In genomic region chr10:3780056-3780765, GRCh38 we compare ENCODE assay signal across 8 cellular contexts. TPM values are rescaled to one million over a fixed set of nuclear protein-coding genes. Genes with fewer than 3 reads are reported as not detected.
A peak's percentile ranks its signal among the peaks of the same experiment; 100 is the strongest.
DNase-seq lines count a peak whose midpoint lies in the region; ATAC-seq and TF ChIP-seq lines count a peak whose summit lies in the region.

No MANE protein-coding gene starts in this region.

- ATAC-seq in lower lobe of right lung: no peak

- peaks cover 71% of the 10 kb centered on the region for H3K4me1 ChIP-seq in lower lobe of right lung

- TF ChIP-seq CTCF in brain (conservative IDR thresholded peaks at IDR 0.05): no peak
- TF ChIP-seq CTCF in lower lobe of right lung (IDR thresholded peaks at IDR 0.05): no peak
- TF ChIP-seq CTCF in type B pancreatic cell (conservative IDR thresholded peaks at IDR 0.05): no peak

- intact Hi-C loops in lower lobe of right lung (cut with DNase I): no loop called here

- H3K9me3 Mint-ChIP-seq in brain (peaks cover 0 to 6% (median 0%) of the 10 kb centered on the region in 5 experiments), type B pancreatic cell (no peaks in the 10 kb centered on the region)

- no peaks in the 10 kb centered on the region for H3K27me3 ChIP-seq in lower lobe of right lung (ENCODE audit: low read depth)

- H3K27me3 Mint-ChIP-seq in brain (peaks cover 20% of the 10 kb centered on the region), type B pancreatic cell (peaks cover 11% of the 10 kb centered on the region)

- H3K36me3 ChIP-seq in lower lobe of right lung: peaks cover 70% of the 10 kb centered on the region

- H3K27ac ChIP-seq in lower lobe of right lung: peak overlapping the region; percentile 100

- DNase-seq in activated naive CD4-positive, alpha-beta T cell treated with Interleukin-2 at 50 U/mL for 16 hours: peak; percentile 29
- no peak for DNase-seq in activated naive CD4-positive, alpha-beta T cell treated with anti-CD3 and anti-CD28 coated beads, Interleukin-2, amount 50 U/mL, for 16 hours
- no peak for DNase-seq in lower lobe of right lung
- no peak for DNase-seq in type B pancreatic cell (ENCODE audit: extremely low spot score, unreplicated experiment)
- DNase-seq in middle frontal gyrus (ENCODE audit: extremely low spot score, low spot score): no peak
- DNase-seq in DMS 273 treated with DMSO at 0.1 percent for 48 hours (lab: John Stamatoyannopoulos, UW): no peak
- DNase-seq in NCI-H2029 treated with DMSO at 0.1 percent for 48 hours (lab: John Stamatoyannopoulos, UW): no peak

- H3K4me1 Mint-ChIP-seq in brain: peaks cover 74% of the 10 kb centered on the region
- peaks cover 51% of the 10 kb centered on the region for H3K4me1 Mint-ChIP-seq in type B pancreatic cell (ENCODE audit: unreplicated experiment)

- peak overlapping the region; percentile 76 to 98 (median 96) for H3K4me3 Mint-ChIP-seq in brain
- H3K4me3 Mint-ChIP-seq in type B pancreatic cell: peak overlapping the region; percentile 96

- peaks cover 80% of the 10 kb centered on the region for H3K36me3 Mint-ChIP-seq in brain
- peaks cover 80% of the 10 kb centered on the region for H3K36me3 Mint-ChIP-seq in type B pancreatic cell

- H3K4me3 ChIP-seq in lower lobe of right lung: peak overlapping the region; percentile 90

- no peaks in the 10 kb centered on the region for H3K9me3 ChIP-seq in lower lobe of right lung

- H3K27ac Mint-ChIP-seq in brain (peak overlapping the region; percentile 32 to 89 (median 66)), type B pancreatic cell (peak overlapping the region; percentile 99)

RNA-seq across cellular contexts. Expression of gene KLF6, which starts 4.8 kb away (rescaled TPM):
- 34.8 TPM for polyA plus RNA-seq in brain (ENCODE audit: insufficient read depth, low read depth, low replicate concordance)
- total RNA-seq in lower lobe of right lung: 242 TPM
- total RNA-seq in type B pancreatic cell (ENCODE audit: low replicate concordance): 117 and 269 TPM in 2 replicates
